8 cellular contexts compared by ENCODE assay signal in the genomic region with DNA sequence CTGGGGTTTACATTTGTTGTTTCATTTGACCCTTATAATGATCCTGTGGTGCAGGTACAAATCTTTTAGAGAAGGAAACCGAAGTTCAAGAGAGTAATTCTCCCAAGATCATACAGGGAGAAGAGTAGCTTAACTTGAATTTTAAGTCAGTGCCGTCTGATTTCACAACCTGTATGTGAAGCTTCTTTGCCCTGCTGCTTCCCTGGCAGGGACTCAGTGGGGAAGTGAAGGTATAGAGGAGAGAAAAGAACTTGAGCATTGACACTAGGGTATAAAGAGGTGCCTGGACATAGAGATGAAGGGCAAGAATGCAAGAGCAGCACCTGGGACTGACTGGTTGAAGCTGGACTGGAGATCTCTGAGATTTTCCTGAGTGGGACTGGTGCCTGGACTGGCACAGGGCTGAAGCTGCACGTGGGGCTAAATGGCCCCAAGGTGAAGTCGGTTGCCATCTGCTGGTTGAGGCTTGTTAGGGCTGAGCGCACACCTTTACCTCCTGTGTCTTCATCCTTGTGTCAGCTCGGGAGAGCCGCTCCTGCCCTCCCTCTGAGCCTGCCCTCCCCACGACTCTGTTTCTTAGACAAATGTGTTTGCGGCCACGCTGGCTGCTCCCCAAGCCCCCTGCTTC. TPM values are rescaled to one million over a fixed set of nuclear protein-coding genes. Genes with fewer than 3 reads are reported as not detected.
DNase-seq lines count a peak whose midpoint lies in the region; ATAC-seq and TF ChIP-seq lines count a peak whose summit lies in the region.

No MANE protein-coding gene starts in this region.

- H3K4me1 ChIP-seq in heart right ventricle: peaks cover 0 to 14% (median 0%) of the 10 kb centered on the region in 9 donors
- peaks cover 18% of the 10 kb centered on the region for H3K4me1 ChIP-seq in A673 (ENCODE audit: insufficient read depth, low read length, poor library complexity, severe bottlenecking)

- WGBS in heart right ventricle, 2 donors: 56 to 69% methylated on average over 10 of the region's 10 CpGs

- H3K4me3 ChIP-seq in heart right ventricle: no peak overlapping the region
- H3K4me3 ChIP-seq in A673 (ENCODE audit: low read depth, low read length, poor library complexity, severe bottlenecking): no peak overlapping the region

- intact Hi-C loops in heart right ventricle (cut with DNase I): loop anchor here in 7 of 10 donors (2.0 to 10.0 kb wide), 7 partner anchors 86 to 931 kb away; no protein-coding TSS in a partner anchor
- intact Hi-C loops in A673 (cut with micrococcal nuclease; ENCODE audit: unreplicated experiment): no loop called here

- no peak overlapping the region for H3K27ac ChIP-seq in heart right ventricle
- H3K27ac ChIP-seq in A673 (ENCODE audit: low read depth, low read length, poor library complexity, severe bottlenecking): no peak overlapping the region

- POLR2A ChIA-PET in A673 (lab: Charles Lee; ENCODE audit: low non-redundant PET): no interaction called here

- BruUV-seq in A673 (replicated peaks; lab: Mats Ljungman, UMichigan): no TSS peak

- DNase-seq in NCI-H526 (lab: John Stamatoyannopoulos, UW) (peak; percentile 40 to 75), NCI-H526 treated with DMSO at 0.1 percent for 48 hours (lab: John Stamatoyannopoulos, UW) (no peak), NCI-H748 treated with DMSO at 0.1 percent for 48 hours (lab: John Stamatoyannopoulos, UW) (peak; percentile 42), activated T-helper 1 cell treated with Interleukin-2 at 50 U/mL for 16 hours (ENCODE audit: low read depth) (peak; percentile 36), heart right ventricle (peak; percentile 22 to 23), A673 (ENCODE audit: low spot score) (no peak)
- peak; percentile 17 to 28 for DNase-seq in stimulated activated CD4-positive, alpha-beta T cell treated with anti-CD3 and anti-CD28 coated beads, Interleukin-15, amount 100 ng/mL, for 1 hour (ENCODE audit: low read depth in 1 of 2, low spot score in 1 of 2)

- CTCF ChIA-PET in A673 (lab: Charles Lee): interaction anchor here (0.7 kb wide), 1 partner anchor 1850 kb away, joined by 3 read pairs; no protein-coding TSS in a partner anchor

- H3K27me3 ChIP-seq in heart right ventricle (no peaks in the 10 kb centered on the region), A673 (replicated peaks; ENCODE audit: insufficient read depth, low read depth, low read length, poor library complexity) (no peaks in the 10 kb centered on the region)

- H3K36me3 ChIP-seq in heart right ventricle: no peaks in the 10 kb centered on the region
- H3K36me3 ChIP-seq in A673 (ENCODE audit: insufficient read depth, low read length, poor library complexity, severe bottlenecking): no peaks in the 10 kb centered on the region

- peak; percentile 80 for ATAC-seq in HG02885 (IDR thresholded peaks at IDR 0.05; ENCODE audit: poor library complexity, unreplicated experiment)
- ATAC-seq in heart right ventricle: peak; percentile 11 to 92 (median 88)

- TF ChIP-seq CTCF in heart right ventricle (IDR thresholded peaks at IDR 0.05) (peak; percentile 17 to 64 (median 56)), A673 (conservative IDR thresholded peaks at IDR 0.05; ENCODE audit: low read depth, low read length) (no peak)

- no peaks in the 10 kb centered on the region for H3K9me3 ChIP-seq in heart right ventricle
- H3K9me3 ChIP-seq in A673 (ENCODE audit: low read depth, low read length, poor library complexity, severe bottlenecking): no peaks in the 10 kb centered on the region

RNA-seq across cellular contexts. Expression of a gene that starts 41.8 kb away (rescaled TPM):
- total RNA-seq in heart right ventricle: 10 to 100 TPM; 17.9 to 22.4 (median 21.4) TPM
- polyA plus RNA-seq in heart right ventricle: 10 to 100 TPM in 1 of 2 donors, 1 to 10 TPM in 1; 7.6 to 16.0 TPM
- total RNA-seq in A673 (2021): 17.8 and 19.5 TPM in 2 replicates

RNA-seq across cellular contexts. Expression of a gene that starts 42.4 kb away (rescaled TPM):
- total RNA-seq in heart right ventricle: 10 to 100 TPM; 20.9 to 33.0 (median 25.1) TPM
- 10 to 100 TPM; 18.3 to 23.2 TPM for polyA plus RNA-seq in heart right ventricle
- 50.9 and 53.6 TPM in 2 replicates for total RNA-seq in A673 (2021)

Comparison
In these comparisons a context has a peak if more than half of its experiments do, and no peak if none do; other contexts are left out.
1. DNase-seq: peak in NCI-H526 (2 of 2), NCI-H748 treated with DMSO at 0.1 percent for 48 hours (single experiment), activated T-helper 1 cell treated with Interleukin-2 at 50 U/mL for 16 hours (single experiment), heart right ventricle (2 of 2) and stimulated activated CD4-positive, alpha-beta T cell treated with anti-CD3 and anti-CD28 coated beads, Interleukin-15, amount 100 ng/mL, for 1 hour (2 of 2); none in NCI-H526 treated with DMSO at 0.1 percent for 48 hours (single experiment) and A673 (single experiment).